8 cellular contexts compared by ENCODE assay signal in the genomic region with DNA sequence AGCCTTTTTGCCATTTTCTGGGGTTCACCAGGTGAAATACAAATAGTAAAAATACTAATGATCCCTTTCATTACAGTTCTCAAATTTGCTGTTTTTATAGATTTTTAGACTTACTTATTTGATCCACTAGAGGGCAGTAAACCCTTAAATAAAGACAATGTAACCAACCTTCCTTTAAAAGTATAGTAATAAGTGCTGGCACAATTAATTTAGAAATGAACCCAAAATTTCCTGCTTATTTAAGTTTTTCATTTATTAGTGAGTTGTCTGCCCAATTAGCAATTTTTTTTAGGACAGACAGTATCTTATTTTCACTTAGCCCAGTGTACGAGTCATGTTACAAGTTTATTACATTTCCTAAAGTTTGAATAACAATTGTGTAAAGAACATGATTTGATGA. TPM values are rescaled to one million over a fixed set of nuclear protein-coding genes. Genes with fewer than 3 reads are reported as not detected.
A peak's percentile ranks its signal among the peaks of the same experiment; 100 is the strongest.
DNase-seq lines count a peak whose midpoint lies in the region; ATAC-seq and TF ChIP-seq lines count a peak whose summit lies in the region.

No MANE protein-coding gene starts in this region.

- H3K27ac Mint-ChIP-seq in CD4-positive, alpha-beta memory T cell, result no peak overlapping the region

- peaks cover 0 to 2% of the 10 kb centered on the region in 2 donors for H3K36me3 Mint-ChIP-seq in CD4-positive, alpha-beta memory T cell

- H3K4me3 Mint-ChIP-seq in CD4-positive, alpha-beta memory T cell, result no peak overlapping the region

- no peaks in the 10 kb centered on the region for H3K27me3 Mint-ChIP-seq in CD4-positive, alpha-beta memory T cell

- DNase-seq in CD4-positive, alpha-beta memory T cell, result peak in 4 of 5 donors; percentile 45 to 51 (median 48)
- DNase-seq in KG1 (lab: John Stamatoyannopoulos, UW) (peak; percentile 48), SK-MEL-5 (ENCODE audit: low read depth, low spot score) (peak; percentile 55), foreskin fibroblast (peak; percentile 11 to 45), testis (no peak), aorta (no peak), 8988T (no peak)
- no peak for DNase-seq in activated effector memory CD4-positive, alpha-beta T cell treated with Interleukin-2 at 50 U/mL for 16 hours

- intact Hi-C loops in CD4-positive, alpha-beta memory T cell (cut with micrococcal nuclease), result loop anchor here (1.0 to 5.0 kb wide), 8 partner anchors 21 to 344 kb away; a partner anchor contains a TSS
- intact Hi-C loops in testis (cut with DNase I; ENCODE audit: low total_unique reads) (loop anchor here (10.0 kb wide), 2 partner anchors 169 to 289 kb away; a partner anchor contains a TSS), aorta (cut with DNase I) (loop anchor here (10.0 kb wide), 7 partner anchors 79 to 919 kb away; a partner anchor contains a TSS)

- whole genome bisulfite sequencing in testis, 2 donors, result 48 to 50% methylated on average over 1 of the region's 1 CpG
- WGBS in aorta, 2 donors, result 30 to 33% methylated on average over 1 of the region's 1 CpG

- peaks cover 18% of the 10 kb centered on the region for H3K4me1 ChIP-seq in CD4-positive, alpha-beta memory T cell (ENCODE audit: insufficient read depth, low read length)
- no peaks in the 10 kb centered on the region for H3K4me1 ChIP-seq in testis
- peaks cover 0 to 2% of the 10 kb centered on the region in 2 donors for H3K4me1 ChIP-seq in aorta (ENCODE audit: control insufficient read depth in 1 of 2, insufficient read depth in 2 of 2, low read length in 2 of 2)

- no peak overlapping the region for H3K4me3 ChIP-seq in CD4-positive, alpha-beta memory T cell (ENCODE audit: low read length in 2 of 2)
- H3K4me3 ChIP-seq in foreskin fibroblast (ENCODE audit: low read depth in 1 of 2, low read length in 2 of 2) (no peak overlapping the region), testis (no peak overlapping the region), aorta (ENCODE audit: low read length in 2 of 2) (no peak overlapping the region)

- POLR2A ChIA-PET in CD4-positive, alpha-beta memory T cell (lab: Charles Lee; ENCODE audit: partially characterized antibody), result interaction anchor here (1.0 kb wide), 1 partner anchor 250 kb away, joined by 3 read pairs; a partner anchor contains a TSS

- H3K27me3 ChIP-seq in CD4-positive, alpha-beta memory T cell (ENCODE audit: insufficient read depth, low read length), result no peaks in the 10 kb centered on the region
- no peaks in the 10 kb centered on the region for H3K27me3 ChIP-seq in testis
- no peaks in the 10 kb centered on the region for H3K27me3 ChIP-seq in aorta (ENCODE audit: control insufficient read depth in 1 of 2, insufficient read depth in 2 of 2, low read length in 1 of 2)

- no peaks in the 10 kb centered on the region for H3K36me3 ChIP-seq in CD4-positive, alpha-beta memory T cell (ENCODE audit: insufficient read depth, low read length)
- H3K36me3 ChIP-seq in testis (ENCODE audit: low read depth, missing control alignments), result no peaks in the 10 kb centered on the region
- H3K36me3 ChIP-seq in aorta (ENCODE audit: control insufficient read depth in 1 of 2, insufficient read depth in 2 of 2, low read length in 1 of 2), result no peaks in the 10 kb centered on the region

- peaks cover 11 to 22% (median 16%) of the 10 kb centered on the region in 4 donors for H3K4me1 Mint-ChIP-seq in CD4-positive, alpha-beta memory T cell

- peak; percentile 12 for TF ChIP-seq CTCF in foreskin fibroblast (IDR thresholded peaks at IDR 0.05; ENCODE audit: low read depth, low read length)
- peak in 2 of 3 experiments; percentile 26 to 74 for TF ChIP-seq CTCF in testis (IDR thresholded peaks at IDR 0.05)

- CTCF ChIA-PET in CD4-positive, alpha-beta memory T cell (lab: Charles Lee; ENCODE audit: partially characterized antibody), result interaction anchor here (0.8 to 11.8 kb wide), 5 partner anchors 25 to 345 kb away, joined by 3 to 107 read pairs (median 3); no protein-coding TSS in a partner anchor

- no peaks in the 10 kb centered on the region for H3K9me3 ChIP-seq in CD4-positive, alpha-beta memory T cell (ENCODE audit: control insufficient read depth in 1 of 2, low read length in 2 of 2)
- H3K9me3 ChIP-seq in testis (no peaks in the 10 kb centered on the region), aorta (ENCODE audit: control insufficient read depth, low read length) (no peaks in the 10 kb centered on the region)

- ATAC-seq in aorta (ENCODE audit: low FRiP score), result no peak

- no peak overlapping the region for H3K27ac ChIP-seq in CD4-positive, alpha-beta memory T cell (ENCODE audit: low read depth, low read length)
- no peak overlapping the region for H3K27ac ChIP-seq in testis
- H3K27ac ChIP-seq in aorta (ENCODE audit: low read depth in 1 of 2, low read length in 2 of 2), result no peak overlapping the region

- H3K9me3 Mint-ChIP-seq in CD4-positive, alpha-beta memory T cell, result no peaks in the 10 kb centered on the region

- TF ChIP-seq POLR2A in testis (IDR thresholded peaks at IDR 0.05), result no peak

- in situ Hi-C loops in SK-MEL-5 (cut with HindIII; ENCODE audit: low pct_unique_long_range_greater_than_20kb, low sequenced_read_pairs), result no loop called here

RNA-seq across cellular contexts. Expression of a gene that starts 4.7 kb away (rescaled TPM):
- total RNA-seq in CD4-positive, alpha-beta memory T cell, result under 1 TPM; 0.67 to 0.86 TPM
- 1 to 10 TPM in 1 of 2 donors, not detected in 1; 2.4 TPM for polyA plus RNA-seq in CD4-positive, alpha-beta memory T cell
- total RNA-seq in SK-MEL-5 (2014; rRNA removed; shearing (Covaris generic)), result 9.3 and 13.8 TPM in 2 replicates
- polyA plus RNA-seq in SK-MEL-5 (2015; cell fraction: cytosol; rRNA removed), result 7.3 and 10.3 TPM in 2 replicates
- polyA plus RNA-seq in SK-MEL-5 (2015; cell fraction: nucleus; rRNA removed), result 7.8 and 8.0 TPM in 2 replicates
- total RNA-seq in testis (10 to 100 TPM; 11.8 to 13.4 TPM), aorta (1 to 10 TPM in 1 of 2 donors, under 1 TPM in 1; 0.49 to 3.1 TPM)
- polyA plus RNA-seq in testis (ENCODE audit: insufficient read depth, low read depth, low replicate concordance) (14.6 TPM), aorta (1 to 10 TPM in 1 of 2 donors, under 1 TPM in 1; 0.18 to 4.1 TPM)

RNA-seq across cellular contexts. Expression of a gene that starts 6.0 kb away (rescaled TPM):
- total RNA-seq in CD4-positive, alpha-beta memory T cell, result 10 to 100 TPM; 24.1 to 28.0 TPM
- polyA plus RNA-seq in CD4-positive, alpha-beta memory T cell, result 10 to 100 TPM; 34.4 to 38.4 TPM
- 48.2 and 54.8 TPM in 2 replicates for total RNA-seq in SK-MEL-5 (2014; rRNA removed; shearing (Covaris generic))
- 62.5 and 85.4 TPM in 2 replicates for polyA plus RNA-seq in SK-MEL-5 (2015; cell fraction: cytosol; rRNA removed)
- polyA plus RNA-seq in SK-MEL-5 (2015; cell fraction: nucleus; rRNA removed), result 16.3 and 17.3 TPM in 2 replicates
- total RNA-seq in testis (10 to 100 TPM; 41.3 to 46.9 TPM), aorta (100 to 1,000 TPM in 1 of 2 donors, 10 to 100 TPM in 1; 93.7 to 183 TPM)
- polyA plus RNA-seq in testis (ENCODE audit: insufficient read depth, low read depth, low replicate concordance) (118 TPM), aorta (10 to 100 TPM; 26.2 to 38.9 TPM)

Comparison
In these comparisons a context has a peak if more than half of its experiments do, and no peak if none do; other contexts are left out.
1. DNase-seq: peak in CD4-positive, alpha-beta memory T cell (4 of 5), KG1 (single experiment), SK-MEL-5 (single experiment) and foreskin fibroblast (2 of 2); none in testis (single experiment), aorta (0 of 2), 8988T (single experiment) and activated effector memory CD4-positive, alpha-beta T cell treated with Interleukin-2 at 50 U/mL for 16 hours (single experiment).